Comparison of ENCODE assay signal across 33 cellular contexts in genomic region chr1:184365699-184366098, GRCh38.
"Had no signal": no experiment of that assay in that cellular context is flagged by ENCODE, and none has a peak within 500 bp of the region (broad histone marks: within the 10 kb centered on the region; RNA-seq: fewer than 3 reads in every experiment).

No MANE protein-coding gene starts in this region.

- H3K4me3 ChIP-seq: adrenal gland, breast epithelium, cardiac muscle cell, colonic mucosa, esophagus squamous epithelium, gastroesophageal sphincter, heart right ventricle had no signal

- H3K27ac Mint-ChIP-seq: activated CD4-positive, alpha-beta T cell treated with anti-CD3 and anti-CD28 coated beads for 36 hours; activated CD4-positive, alpha-beta T cell treated with anti-CD3 and anti-CD28 coated beads, Interleukin-2, amount 10 ng/mL, durations not matched to agents 24 days and 14 days; activated CD8-positive, alpha-beta T cell treated with anti-CD3 and anti-CD28 coated beads for 36 hours; activated naive CD8-positive, alpha-beta T cell treated with anti-CD3 and anti-CD28 coated beads for 36 hours; activated naive CD8-positive, alpha-beta T cell treated with anti-CD3 and anti-CD28 coated beads, Interleukin-2, amount 50 U/mL, for 24 hours; activated T-helper 17 cell treated with anti-CD3 and anti-CD28 coated beads, Interleukin-2, amount 50 U/mL, for 72 hours; brain had no signal

- H3K36me3 Mint-ChIP-seq: activated naive CD8-positive, alpha-beta T cell treated with anti-CD3 and anti-CD28 coated beads for 36 hours; brain had no signal

- H3K4me1 ChIP-seq: adrenal gland, breast epithelium, esophagus squamous epithelium, gastroesophageal sphincter had no signal

- DNase-seq: activated CD4-positive, alpha-beta T cell treated with anti-CD3 and anti-CD28 coated beads for 36 hours; activated CD4-positive, alpha-beta T cell treated with anti-CD3 and anti-CD28 coated beads, Interleukin-2, amount 10 ng/mL, durations not matched to agents 24 days and 14 days; activated CD4-positive, alpha-beta T cell treated with anti-CD3 and anti-CD28 coated beads, Interleukin-2, amount 50 U/mL, for 4 hours; activated CD4-positive, CD25-positive, alpha-beta regulatory T cell; activated CD4-positive, CD25-positive, alpha-beta regulatory T cell treated with anti-CD3 and anti-CD28 coated beads, Interleukin-2, amount 50 U/mL, for 72 hours; activated CD8-positive, alpha-beta memory T cell treated with anti-CD3 and anti-CD28 coated beads for 24 hours; activated CD8-positive, alpha-beta T cell treated with anti-CD3 and anti-CD28 coated beads for 36 hours; activated effector memory CD4-positive, alpha-beta T cell treated with Interleukin-2 at 50 U/mL for 16 hours; activated gamma-delta T cell treated with Interleukin-2 at 50 U/mL for 16 hours; activated naive CD4-positive, alpha-beta T cell treated with anti-CD3 and anti-CD28 coated beads, Interleukin-2, amount 50 U/mL, for 16 hours; activated naive CD4-positive, alpha-beta T cell treated with Interleukin-2 at 50 U/mL for 16 hours; activated naive CD8-positive, alpha-beta T cell treated with anti-CD3 and anti-CD28 coated beads for 36 hours; activated naive CD8-positive, alpha-beta T cell treated with anti-CD3 and anti-CD28 coated beads, Interleukin-2, amount 50 U/mL, for 24 hours; activated T-cell treated with anti-CD3 and anti-CD28 coated beads, Interleukin-2, amount 50 U/mL, for 4 hours; adrenal gland; amygdala; aorta; central memory CD4-positive, alpha-beta T cell; cerebellar nuclear complex; colonic mucosa; effector CD8-positive, alpha-beta T cell; esophagus squamous epithelium; foreskin melanocyte; heart right ventricle; T-helper 2 cell had no signal

- H3K27ac ChIP-seq: adrenal gland, breast epithelium, cardiac muscle cell, colonic mucosa, epithelial cell of prostate, esophagus squamous epithelium, gastroesophageal sphincter, heart right ventricle had no signal

- H3K9me3 Mint-ChIP-seq: activated CD4-positive, alpha-beta T cell treated with anti-CD3 and anti-CD28 coated beads, Interleukin-2, amount 10 ng/mL, durations not matched to agents 24 days and 14 days; activated CD8-positive, alpha-beta T cell treated with anti-CD3 and anti-CD28 coated beads for 36 hours; activated naive CD8-positive, alpha-beta T cell treated with anti-CD3 and anti-CD28 coated beads for 36 hours; activated naive CD8-positive, alpha-beta T cell treated with anti-CD3 and anti-CD28 coated beads, Interleukin-2, amount 50 U/mL, for 24 hours; activated T-cell treated with anti-CD3 and anti-CD28 coated beads, Interleukin-2, amount 50 U/mL, for 4 hours; activated T-helper 17 cell treated with anti-CD3 and anti-CD28 coated beads, Interleukin-2, amount 50 U/mL, for 72 hours; brain had no signal

- H3K27me3 ChIP-seq: adrenal gland, breast epithelium, cardiac muscle cell, colonic mucosa, esophagus squamous epithelium, gastroesophageal sphincter, heart right ventricle had no signal

- FAIRE-seq: endometrium, endothelial cell of umbilical vein had no signal

- ATAC-seq: activated CD4-positive, alpha-beta T cell treated with anti-CD3 and anti-CD28 coated beads for 36 hours; activated CD8-positive, alpha-beta T cell treated with anti-CD3 and anti-CD28 coated beads for 36 hours; activated naive CD8-positive, alpha-beta T cell treated with anti-CD3 and anti-CD28 coated beads, Interleukin-2, amount 50 U/mL, for 24 hours; activated T-cell treated with anti-CD3 and anti-CD28 coated beads, Interleukin-2, amount 50 U/mL, for 4 hours; activated T-helper 17 cell treated with anti-CD3 and anti-CD28 coated beads, Interleukin-2, amount 50 U/mL, for 72 hours; gastroesophageal sphincter; heart right ventricle had no signal

- H3K9me3 ChIP-seq: adrenal gland, breast epithelium, colonic mucosa, esophagus squamous epithelium, gastroesophageal sphincter, heart right ventricle had no signal

- H3K36me3 ChIP-seq: adrenal gland, breast epithelium, cardiac muscle cell, colonic mucosa, esophagus squamous epithelium, gastroesophageal sphincter, heart right ventricle had no signal
